17 cellular contexts compared by ENCODE assay signal in the genomic region with DNA sequence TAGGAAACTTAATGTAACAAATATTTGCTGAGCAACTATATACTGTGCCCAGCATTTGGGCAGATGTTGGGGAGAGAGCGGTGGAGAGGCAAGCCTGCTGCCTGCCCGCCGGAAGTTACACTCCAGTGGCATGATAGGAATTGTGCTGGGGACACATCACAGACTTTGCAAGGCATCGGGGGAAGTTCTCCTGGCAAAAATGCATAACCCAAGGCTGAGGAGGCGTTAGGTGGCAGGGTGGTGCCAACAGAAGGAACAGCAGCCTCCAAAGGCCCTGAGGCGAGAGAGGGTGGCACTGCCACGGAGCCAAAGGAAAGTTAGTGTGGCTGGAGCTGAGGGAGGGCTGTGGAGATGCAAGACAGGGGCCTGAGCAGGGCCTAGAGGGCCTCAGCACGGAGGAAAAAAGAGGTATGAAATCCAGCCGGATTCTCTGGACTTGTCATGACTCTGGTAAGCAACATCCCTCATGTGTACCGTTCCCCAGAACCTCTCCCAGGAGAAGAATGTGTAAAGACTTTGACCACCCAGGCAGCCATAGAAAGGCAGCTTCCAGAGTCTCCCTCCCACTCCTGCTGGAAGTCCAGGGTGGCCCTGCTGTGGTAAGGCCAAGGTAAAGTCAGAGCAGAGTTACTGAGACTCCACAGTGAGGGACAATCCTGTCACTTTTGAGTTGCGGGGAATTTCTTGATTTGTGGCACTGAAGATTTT.
A peak's percentile ranks its signal among the peaks of the same experiment; 100 is the strongest.
DNase-seq lines count a peak whose midpoint lies in the region; ATAC-seq and TF ChIP-seq lines count a peak whose summit lies in the region.
"Had no signal": no experiment of that assay in that cellular context is flagged by ENCODE, and none has a peak within 500 bp of the region (broad histone marks: within the 10 kb centered on the region; RNA-seq: fewer than 3 reads in every experiment).

No MANE protein-coding gene starts in this region.

- no peaks in the 10 kb centered on the region for H3K9me3 ChIP-seq in lower lobe of right lung
- no peaks in the 10 kb centered on the region for H3K9me3 ChIP-seq in SJCRH30 (replicated peaks)
- no peaks in the 10 kb centered on the region for H3K9me3 ChIP-seq in CD8-positive, alpha-beta memory T cell (ENCODE audit: low read length)
- H3K9me3 ChIP-seq: HAP-1, uterus had no signal

- H3K27ac Mint-ChIP-seq in chondrocyte (ENCODE audit: unreplicated experiment): peak overlapping the region; percentile 69
- peak overlapping the region in 2 of 8 donors; percentile 29 to 38 for H3K27ac Mint-ChIP-seq in CD8-positive, alpha-beta memory T cell

- peaks cover 37% of the 10 kb centered on the region for H3K4me1 Mint-ChIP-seq in chondrocyte (ENCODE audit: low read depth)
- H3K4me1 Mint-ChIP-seq in CD8-positive, alpha-beta memory T cell: peaks cover 29 to 44% (median 38%) of the 10 kb centered on the region in 3 donors

- no peak for TF ChIP-seq CTCF in chondrocyte (IDR thresholded peaks at IDR 0.05)
- TF ChIP-seq CTCF in lower lobe of right lung (IDR thresholded peaks at IDR 0.05): no peak

- CTCF ChIA-PET in CD8-positive, alpha-beta memory T cell (lab: Charles Lee): no interaction called here

- DNase-seq in Right ventricle myocardium inferior (ENCODE audit: missing footprints): no peak
- no peak for DNase-seq in cardiac septum (ENCODE audit: low spot score)
- DNase-seq in chondrocyte (ENCODE audit: low spot score): no peak
- DNase-seq in lower lobe of right lung: no peak
- DNase-seq in SJCRH30: no peak
- DNase-seq in CD8-positive, alpha-beta memory T cell: no peak
- DNase-seq: activated CD4-positive, alpha-beta T cell treated with anti-CD3 and anti-CD28 coated beads, Interleukin-2, amount 50 U/mL, for 48 hours; brain microvascular endothelial cell; effector CD4-positive, alpha-beta T cell; kidney; NCI-H1092; NCI-H2171; stimulated activated CD4-positive, alpha-beta T cell treated with anti-CD3 and anti-CD28 coated beads, Interleukin-1b, Interleukin-23, amount 100 ng/mL, for 48 hours; uterus had no signal

- ATAC-seq in Right ventricle myocardium inferior (peak; percentile 44), lower lobe of right lung (peak in 1 of 2 donors; percentile 30), HG03039 (IDR thresholded peaks at IDR 0.05; ENCODE audit: unreplicated experiment) (no peak), HG03159 (IDR thresholded peaks at IDR 0.05; ENCODE audit: unreplicated experiment) (no peak)

- POLR2A ChIA-PET in CD8-positive, alpha-beta memory T cell (lab: Charles Lee): no interaction called here

- H3K4me3 ChIP-seq in lower lobe of right lung (no peak overlapping the region), SJCRH30 (no peak overlapping the region)
- no peak overlapping the region for H3K4me3 ChIP-seq in CD8-positive, alpha-beta memory T cell (ENCODE audit: low read length)
- H3K4me3 ChIP-seq: HAP-1, uterus had no signal

- H3K27me3 Mint-ChIP-seq in chondrocyte (ENCODE audit: low read depth): no peaks in the 10 kb centered on the region
- no peaks in the 10 kb centered on the region for H3K27me3 Mint-ChIP-seq in CD8-positive, alpha-beta memory T cell

- H3K36me3 Mint-ChIP-seq in chondrocyte (ENCODE audit: low read depth): peaks cover 2% of the 10 kb centered on the region
- peaks cover 3 to 76% (median 10%) of the 10 kb centered on the region in 3 donors for H3K36me3 Mint-ChIP-seq in CD8-positive, alpha-beta memory T cell

- no peaks in the 10 kb centered on the region for H3K4me1 ChIP-seq in lower lobe of right lung
- no peaks in the 10 kb centered on the region; the same call in 1 of the 2 replicates for H3K4me1 ChIP-seq in SJCRH30
- no peaks in the 10 kb centered on the region for H3K4me1 ChIP-seq in CD8-positive, alpha-beta memory T cell (ENCODE audit: insufficient read depth, low read length)
- H3K4me1 ChIP-seq: HAP-1, uterus had no signal

- H3K27ac ChIP-seq in lower lobe of right lung (peak overlapping the region; percentile 27), SJCRH30 (no peak overlapping the region)
- no peak overlapping the region for H3K27ac ChIP-seq in CD8-positive, alpha-beta memory T cell (ENCODE audit: low read depth, low read length)
- H3K27ac ChIP-seq: brain microvascular endothelial cell, uterus had no signal

- no peak overlapping the region for H3K4me3 Mint-ChIP-seq in chondrocyte (ENCODE audit: unreplicated experiment)
- H3K4me3 Mint-ChIP-seq in CD8-positive, alpha-beta memory T cell: no peak overlapping the region

- intact Hi-C loops in Right ventricle myocardium inferior (cut with DNase I) (no loop called here), cardiac septum (cut with DNase I) (no loop called here), lower lobe of right lung (cut with DNase I) (no loop called here)

- H3K36me3 ChIP-seq in lower lobe of right lung: peaks cover 30% of the 10 kb centered on the region
- H3K36me3 ChIP-seq in SJCRH30: no peaks in the 10 kb centered on the region
- peaks cover 33% of the 10 kb centered on the region for H3K36me3 ChIP-seq in CD8-positive, alpha-beta memory T cell (ENCODE audit: insufficient read depth, low read length)
- H3K36me3 ChIP-seq: HAP-1, uterus had no signal

- H3K9me3 Mint-ChIP-seq in chondrocyte (ENCODE audit: low read depth): peaks cover 7% of the 10 kb centered on the region
- no peaks in the 10 kb centered on the region for H3K9me3 Mint-ChIP-seq in CD8-positive, alpha-beta memory T cell

- H3K27me3 ChIP-seq in lower lobe of right lung (ENCODE audit: low read depth) (no peaks in the 10 kb centered on the region), SJCRH30 (no peaks in the 10 kb centered on the region)
- no peaks in the 10 kb centered on the region for H3K27me3 ChIP-seq in CD8-positive, alpha-beta memory T cell (ENCODE audit: insufficient read depth, low read length, poor library complexity, severe bottlenecking)
- H3K27me3 ChIP-seq: brain microvascular endothelial cell, uterus had no signal
